8 cellular contexts compared by ENCODE assay signal in the genomic region with DNA sequence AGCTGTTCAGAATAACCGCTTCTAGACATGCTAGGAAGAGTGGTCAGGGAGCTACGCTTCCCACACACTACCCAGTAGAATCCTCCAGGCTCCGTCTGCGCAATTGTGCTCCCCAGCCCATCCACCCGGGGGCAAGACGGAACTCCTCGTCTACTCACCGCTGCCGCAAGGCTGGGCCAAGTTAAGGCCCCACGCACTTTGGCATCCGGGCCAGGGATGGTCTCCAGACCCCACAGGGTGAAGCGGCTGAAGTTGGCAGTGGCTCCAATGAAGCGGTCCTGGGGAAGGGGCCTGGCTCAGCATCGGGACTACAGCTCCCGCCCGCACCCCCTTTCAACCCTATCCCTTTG. TPM values are rescaled to one million over a fixed set of nuclear protein-coding genes. Genes with fewer than 3 reads are reported as not detected.
DNase-seq lines count a peak whose midpoint lies in the region; ATAC-seq lines count a peak whose summit lies in the region.

No MANE protein-coding gene starts in this region.

- peaks cover 27% of the 10 kb centered on the region for H3K4me1 Mint-ChIP-seq in activated CD4-positive, alpha-beta T cell treated with anti-CD3 and anti-CD28 coated beads for 36 hours
- H3K4me1 Mint-ChIP-seq in naive thymus-derived CD4-positive, alpha-beta T cell = peaks cover 18 to 45% (median 34%) of the 10 kb centered on the region in 7 donors

- no peaks in the 10 kb centered on the region for H3K9me3 Mint-ChIP-seq in activated CD4-positive, alpha-beta T cell treated with anti-CD3 and anti-CD28 coated beads for 36 hours (ENCODE audit: low read depth)
- H3K9me3 Mint-ChIP-seq in naive thymus-derived CD4-positive, alpha-beta T cell = no peaks in the 10 kb centered on the region

- H3K9me3 ChIP-seq in naive thymus-derived CD4-positive, alpha-beta T cell (ENCODE audit: control insufficient read depth in 2 of 3, low read length in 3 of 3) = no peaks in the 10 kb centered on the region

- no peaks in the 10 kb centered on the region for H3K27me3 Mint-ChIP-seq in activated CD4-positive, alpha-beta T cell treated with anti-CD3 and anti-CD28 coated beads for 36 hours
- peaks cover 0 to under 1% (median 0%) of the 10 kb centered on the region in 5 donors for H3K27me3 Mint-ChIP-seq in naive thymus-derived CD4-positive, alpha-beta T cell

- POLR2A ChIA-PET in activated CD4-positive, alpha-beta T cell treated with anti-CD3 and anti-CD28 coated beads for 36 hours (lab: Charles Lee) = interaction anchor here (0.5 to 2.0 kb wide), 7 partner anchors 8 to 622 kb away, joined by 3 to 17 read pairs (median 3); a partner anchor contains a TSS
- POLR2A ChIA-PET in naive thymus-derived CD4-positive, alpha-beta T cell (lab: Charles Lee) = interaction anchor here (0.6 to 4.8 kb wide), 7 partner anchors 8 to 406 kb away, joined by 3 to 42 read pairs (median 4); a partner anchor contains a TSS

- peaks cover 4 to 51% (median 13%) of the 10 kb centered on the region in 3 experiments for H3K36me3 ChIP-seq in naive thymus-derived CD4-positive, alpha-beta T cell (ENCODE audit: control insufficient read depth in 2 of 3, insufficient read depth in 3 of 3, low read length in 3 of 3)

- H3K27me3 ChIP-seq in naive thymus-derived CD4-positive, alpha-beta T cell (ENCODE audit: control insufficient read depth in 2 of 2, insufficient read depth in 2 of 2, low read length in 2 of 2) = no peaks in the 10 kb centered on the region

- H3K36me3 Mint-ChIP-seq in activated CD4-positive, alpha-beta T cell treated with anti-CD3 and anti-CD28 coated beads for 36 hours (ENCODE audit: low read depth) = peaks cover 44% of the 10 kb centered on the region
- peaks cover 3 to 27% (median 4%) of the 10 kb centered on the region in 5 donors for H3K36me3 Mint-ChIP-seq in naive thymus-derived CD4-positive, alpha-beta T cell

- CTCF ChIA-PET in activated CD4-positive, alpha-beta T cell treated with anti-CD3 and anti-CD28 coated beads for 36 hours (lab: Charles Lee) = interaction anchor here (0.7 to 5.8 kb wide), 11 partner anchors 8 to 325 kb away, joined by 3 to 37 read pairs (median 5); a partner anchor contains a TSS
- CTCF ChIA-PET in naive thymus-derived CD4-positive, alpha-beta T cell (lab: Charles Lee) = interaction anchor here (1.7 kb wide), 1 partner anchor 8 kb away, joined by 11 read pairs; a partner anchor contains a TSS

- H3K4me3 ChIP-seq in naive thymus-derived CD4-positive, alpha-beta T cell (ENCODE audit: low read length) = peak overlapping the region; percentile 70

- H3K27ac Mint-ChIP-seq in activated CD4-positive, alpha-beta T cell treated with anti-CD3 and anti-CD28 coated beads for 36 hours = peak overlapping the region; percentile 88
- peak overlapping the region in 7 of 9 donors; percentile 57 to 90 (median 87) for H3K27ac Mint-ChIP-seq in naive thymus-derived CD4-positive, alpha-beta T cell

- peak; percentile 28 for ATAC-seq in activated CD4-positive, alpha-beta T cell treated with anti-CD3 and anti-CD28 coated beads for 36 hours
- peak; percentile 7 for ATAC-seq in HG03378 (IDR thresholded peaks at IDR 0.05; ENCODE audit: unreplicated experiment)
- ATAC-seq in naive thymus-derived CD4-positive, alpha-beta T cell = peak; percentile 3

- H3K4me3 Mint-ChIP-seq in activated CD4-positive, alpha-beta T cell treated with anti-CD3 and anti-CD28 coated beads for 36 hours = peak overlapping the region; percentile 84
- H3K4me3 Mint-ChIP-seq in naive thymus-derived CD4-positive, alpha-beta T cell = peak overlapping the region; percentile 83 to 98 (median 92)

- intact Hi-C loops in activated CD4-positive, alpha-beta T cell treated with anti-CD3 and anti-CD28 coated beads for 36 hours (cut with DNase I, micrococcal nuclease) = loop anchor here (1.0 to 5.0 kb wide), 12 partner anchors 8 to 719 kb away; a partner anchor contains a TSS
- intact Hi-C loops in naive thymus-derived CD4-positive, alpha-beta T cell (cut with micrococcal nuclease) = loop anchor here (1.0 kb wide), 4 partner anchors 8 to 282 kb away; a partner anchor contains a TSS

- peak; percentile 60 for DNase-seq in activated CD4-positive, alpha-beta T cell treated with anti-CD3 and anti-CD28 coated beads for 36 hours
- no peak for DNase-seq in activated CD4-positive, alpha-beta T cell treated with anti-CD3 and anti-CD28 coated beads for 4 hours
- peak; percentile 45 for DNase-seq in T1000 (lab: John Stamatoyannopoulos, UW)
- DNase-seq in epithelial cell of prostate (ENCODE audit: low read depth, low spot score) = no peak
- DNase-seq in naive thymus-derived CD4-positive, alpha-beta T cell = peak in 1 of 9 donors; percentile 26
- no peak for DNase-seq in NCI-H2029 treated with DMSO at 0.1 percent for 48 hours (lab: John Stamatoyannopoulos, UW)
- no peak for DNase-seq in epidermal melanocyte (ENCODE audit: insufficient read length, low spot score)

- peaks cover 14 to 16% of the 10 kb centered on the region in 2 donors for H3K4me1 ChIP-seq in naive thymus-derived CD4-positive, alpha-beta T cell (ENCODE audit: control insufficient read depth in 2 of 2, insufficient read depth in 2 of 2, low read length in 2 of 2)

- H3K27ac ChIP-seq in epithelial cell of prostate = peak overlapping the region; percentile 48
- H3K27ac ChIP-seq in naive thymus-derived CD4-positive, alpha-beta T cell (ENCODE audit: low read depth, low read length) = peak overlapping the region; percentile 79

RNA-seq across cellular contexts. Expression of a gene that starts 0.7 kb away (rescaled TPM):
- total RNA-seq in activated CD4-positive, alpha-beta T cell treated with anti-CD3 and anti-CD28 coated beads for 36 hours = 10 to 100 TPM; 72.5 to 96.8 TPM
- 10 to 100 TPM; 41.8 to 94.0 (median 82.0) TPM for total RNA-seq in naive thymus-derived CD4-positive, alpha-beta T cell
- 10 to 100 TPM; 40.2 to 80.3 TPM for polyA plus RNA-seq in naive thymus-derived CD4-positive, alpha-beta T cell

RNA-seq across cellular contexts. Expression of a gene that starts 7.8 kb away (rescaled TPM):
- total RNA-seq in activated CD4-positive, alpha-beta T cell treated with anti-CD3 and anti-CD28 coated beads for 36 hours = 10 to 100 TPM; 56.5 to 65.1 TPM
- total RNA-seq in naive thymus-derived CD4-positive, alpha-beta T cell = 100 to 1,000 TPM in 4 of 5 experiments, 10 to 100 TPM in 1; 68.6 to 133 (median 113) TPM
- 10 to 100 TPM; 36.8 to 56.8 TPM for polyA plus RNA-seq in naive thymus-derived CD4-positive, alpha-beta T cell

RNA-seq across cellular contexts. Expression of a gene that starts 57.1 kb away (rescaled TPM):
- total RNA-seq in activated CD4-positive, alpha-beta T cell treated with anti-CD3 and anti-CD28 coated beads for 36 hours = 100 to 1,000 TPM in 1 of 2 experiments, 10 to 100 TPM in 1; 76.9 to 109 TPM
- 100 to 1,000 TPM; 106 to 303 (median 165) TPM for total RNA-seq in naive thymus-derived CD4-positive, alpha-beta T cell
- 10 to 100 TPM; 54.6 to 73.0 TPM for polyA plus RNA-seq in naive thymus-derived CD4-positive, alpha-beta T cell

Comparison
In these comparisons a context has a peak if more than half of its experiments do, and no peak if none do; other contexts are left out.
1. DNase-seq: peak in activated CD4-positive, alpha-beta T cell treated with anti-CD3 and anti-CD28 coated beads for 36 hours (single experiment) and T1000 (single experiment); none in activated CD4-positive, alpha-beta T cell treated with anti-CD3 and anti-CD28 coated beads for 4 hours (0 of 2), epithelial cell of prostate (single experiment), NCI-H2029 treated with DMSO at 0.1 percent for 48 hours (single experiment) and epidermal melanocyte (single experiment).
2. Peak in every context shown above with its lines, with median percentiles within 50 percentile points of each other: ATAC-seq.